In the genomic region with DNA sequence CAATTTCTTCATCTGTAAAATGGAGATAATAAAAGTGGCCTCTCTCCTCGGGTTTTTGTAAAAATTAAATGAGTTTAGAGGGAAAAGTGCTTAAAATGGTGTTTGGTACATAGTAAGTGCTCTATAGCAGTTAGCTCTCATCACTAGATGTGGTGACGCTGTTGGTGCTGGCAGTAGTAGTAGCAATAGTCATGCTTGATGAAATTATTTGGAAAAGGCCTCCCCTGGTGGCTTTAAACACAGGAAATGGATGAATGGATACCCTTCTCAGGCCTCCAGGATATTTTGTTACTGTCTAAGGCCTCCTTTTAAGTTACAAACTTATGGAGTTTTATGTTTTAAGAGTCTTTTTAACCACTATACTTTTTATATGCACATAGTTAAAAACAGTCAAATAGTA, we compare ENCODE assay signal across 25 cellular contexts.
"Had no signal": no experiment of that assay in that cellular context is flagged by ENCODE, and none has a peak within 500 bp of the region (broad histone marks: within the 10 kb centered on the region; RNA-seq: fewer than 3 reads in every experiment).

No MANE protein-coding gene starts in this region.

- H3K36me3 Mint-ChIP-seq: activated naive CD8-positive, alpha-beta T cell treated with anti-CD3 and anti-CD28 coated beads, Interleukin-2, amount 10 ng/mL, durations not matched to agents 7 days and 5 days; T-cell had no signal

- H3K4me3 Mint-ChIP-seq: activated B cell treated with CpG ODN at 0.5 μM for 24 hours; activated CD4-positive, alpha-beta memory T cell treated with anti-CD3 and anti-CD28 coated beads, Interleukin-2, amount 10 ng/mL, durations not matched to agents 7 days and 5 days; activated CD8-positive, alpha-beta memory T cell treated with anti-CD3 and anti-CD28 coated beads, Interleukin-2, amount 10 ng/mL, durations not matched to agents 7 days and 5 days; activated naive CD8-positive, alpha-beta T cell treated with anti-CD3 and anti-CD28 coated beads, Interleukin-2, amount 10 ng/mL, durations not matched to agents 7 days and 5 days; activated T-cell treated with anti-CD3 and anti-CD28 coated beads, Interleukin-2, amount 50 U/mL, for 24 hours; central memory CD8-positive, alpha-beta T cell; mesothelial cell of epicardium; T-cell had no signal

- H3K27ac Mint-ChIP-seq: activated B cell treated with CpG ODN at 0.5 μM for 24 hours; activated CD4-positive, alpha-beta memory T cell treated with anti-CD3 and anti-CD28 coated beads, Interleukin-2, amount 10 ng/mL, durations not matched to agents 7 days and 5 days; activated CD8-positive, alpha-beta memory T cell treated with anti-CD3 and anti-CD28 coated beads, Interleukin-2, amount 10 ng/mL, durations not matched to agents 7 days and 5 days; activated naive CD8-positive, alpha-beta T cell treated with anti-CD3 and anti-CD28 coated beads, Interleukin-2, amount 10 ng/mL, durations not matched to agents 7 days and 5 days; activated T-cell treated with anti-CD3 and anti-CD28 coated beads, Interleukin-2, amount 50 U/mL, for 24 hours; activated T-helper 2 cell treated with anti-CD3 and anti-CD28 coated beads, Interferon-gamma antibody, Interleukin-2, Interleukin-4, amounts not matched to agents 10 μg/mL and 5 μg/mL and 100 μg/mL, durations not matched to agents 14 hours and 24 hours and 36 hours; mesothelial cell of epicardium; progenitor cell of endocrine pancreas; T-cell had no signal

- H3K9me3 ChIP-seq: stomach had no signal

- H3K4me3 ChIP-seq: lung, skin epidermis, stomach had no signal

- DNase-seq: activated B cell treated with CpG ODN at 0.5 μM for 24 hours; activated CD4-positive, alpha-beta memory T cell treated with anti-CD3 and anti-CD28 coated beads, Interleukin-2, amount 10 ng/mL, durations not matched to agents 7 days and 5 days; activated CD4-positive, alpha-beta T cell treated with anti-CD3 and anti-CD28 coated beads for 4 hours; activated CD8-positive, alpha-beta memory T cell treated with anti-CD3 and anti-CD28 coated beads, Interleukin-2, amount 10 ng/mL, durations not matched to agents 7 days and 5 days; activated naive CD4-positive, alpha-beta T cell treated with Interleukin-2 at 50 U/mL for 16 hours; activated naive CD8-positive, alpha-beta T cell treated with anti-CD3 and anti-CD28 coated beads, Interleukin-2, amount 10 ng/mL, durations not matched to agents 7 days and 5 days; activated T-cell treated with anti-CD3 and anti-CD28 coated beads, Interleukin-2, amount 50 U/mL, for 24 hours; amygdala; brain microvascular endothelial cell; effector CD4-positive, alpha-beta T cell; foreskin melanocyte; hypothalamus; islet precursor cell; left colon; occipital lobe; stimulated activated CD4-positive, alpha-beta T cell treated with anti-CD3 and anti-CD28 coated beads, Interleukin-15, amount 100 ng/mL, for 24 hours; stimulated activated CD4-positive, alpha-beta T cell treated with anti-CD3 and anti-CD28 coated beads, Interleukin-2, amount 100 ng/mL, for 48 hours; stomach; T-cell had no signal

- H3K9me3 Mint-ChIP-seq: activated B cell treated with CpG ODN at 0.5 μM for 24 hours; activated CD4-positive, alpha-beta memory T cell treated with anti-CD3 and anti-CD28 coated beads, Interleukin-2, amount 10 ng/mL, durations not matched to agents 7 days and 5 days; activated naive CD8-positive, alpha-beta T cell treated with anti-CD3 and anti-CD28 coated beads, Interleukin-2, amount 10 ng/mL, durations not matched to agents 7 days and 5 days; activated T-cell treated with anti-CD3 and anti-CD28 coated beads, Interleukin-2, amount 50 U/mL, for 24 hours; central memory CD8-positive, alpha-beta T cell; T-cell had no signal

- H3K27me3 Mint-ChIP-seq: progenitor cell of endocrine pancreas had no signal

- H3K4me1 Mint-ChIP-seq: activated B cell treated with CpG ODN at 0.5 μM for 24 hours; activated naive CD8-positive, alpha-beta T cell treated with anti-CD3 and anti-CD28 coated beads, Interleukin-2, amount 10 ng/mL, durations not matched to agents 7 days and 5 days; central memory CD8-positive, alpha-beta T cell; T-cell had no signal

- H3K27me3 ChIP-seq: brain microvascular endothelial cell, stomach had no signal

- ATAC-seq: activated CD8-positive, alpha-beta memory T cell treated with anti-CD3 and anti-CD28 coated beads, Interleukin-2, amount 10 ng/mL, durations not matched to agents 7 days and 5 days; left colon; T-cell had no signal
